23 cellular contexts compared by ENCODE assay signal in the genomic region with DNA sequence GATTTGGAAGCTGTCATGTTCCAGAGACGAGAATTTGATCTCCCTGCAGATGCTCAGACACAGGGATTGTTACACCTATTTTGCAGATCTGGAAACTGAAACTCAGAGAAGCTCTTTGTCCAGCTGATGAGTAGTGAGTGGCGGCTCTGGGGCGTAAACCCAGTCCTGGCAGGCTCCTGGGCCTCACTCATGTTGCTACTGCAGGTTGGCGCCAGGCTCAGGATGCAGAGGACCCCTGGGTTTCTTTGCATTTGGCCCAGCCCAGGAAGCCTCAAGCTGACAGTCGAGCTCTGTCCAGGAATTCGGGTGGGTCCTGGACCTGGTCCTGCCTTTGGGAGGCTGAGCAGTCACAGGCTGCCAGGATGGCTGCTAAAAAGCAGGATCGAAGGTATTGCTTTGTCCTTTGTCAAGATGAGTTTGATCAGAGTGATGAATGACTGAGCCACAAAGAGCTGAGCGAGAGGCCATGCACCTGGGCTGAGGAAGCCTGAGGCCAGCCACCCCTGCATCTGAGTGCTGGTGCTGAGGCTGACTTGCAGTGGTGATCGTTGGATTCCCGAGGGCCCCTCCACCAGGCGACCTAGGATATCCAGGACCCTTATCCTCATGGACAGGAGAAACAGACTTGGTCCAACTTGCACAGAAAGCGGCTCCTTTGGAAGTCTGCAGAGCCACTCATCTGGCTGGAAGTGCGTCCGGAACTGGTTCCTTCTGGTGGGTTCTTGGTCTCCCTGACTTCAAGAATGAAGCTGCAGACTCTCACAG. TPM values are rescaled to one million over a fixed set of nuclear protein-coding genes. Genes with fewer than 3 reads are reported as not detected.
DNase-seq lines count a peak whose midpoint lies in the region; ATAC-seq and TF ChIP-seq lines count a peak whose summit lies in the region.
"Had no signal": no experiment of that assay in that cellular context is flagged by ENCODE, and none has a peak within 500 bp of the region (broad histone marks: within the 10 kb centered on the region; RNA-seq: fewer than 3 reads in every experiment).

No MANE protein-coding gene starts in this region.

- H3K27me3 Mint-ChIP-seq in stimulated activated naive CD8-positive, alpha-beta T cell treated with anti-CD3 and anti-CD28 coated beads, Interleukin-15, Interleukin-2, amounts not matched to agents 100 ng/mL and 50 ng/mL, for 24 hours, result peaks cover 44% of the 10 kb centered on the region
- H3K27me3 Mint-ChIP-seq in T-cell, result peaks cover 23 to 44% of the 10 kb centered on the region in 2 donors
- peaks cover 25 to 48% (median 43%) of the 10 kb centered on the region in 5 donors for H3K27me3 Mint-ChIP-seq in naive thymus-derived CD4-positive, alpha-beta T cell

- TF ChIP-seq CTCF in prostate gland (IDR thresholded peaks at IDR 0.05), result no peak
- TF ChIP-seq CTCF in OCI-LY7 (conservative IDR thresholded peaks at IDR 0.05; ENCODE audit: low read length), result no peak

- H3K9me3 Mint-ChIP-seq in stimulated activated naive CD8-positive, alpha-beta T cell treated with anti-CD3 and anti-CD28 coated beads, Interleukin-15, Interleukin-2, amounts not matched to agents 100 ng/mL and 50 ng/mL, for 24 hours, result no peaks in the 10 kb centered on the region
- H3K9me3 Mint-ChIP-seq in T-cell, result no peaks in the 10 kb centered on the region
- no peaks in the 10 kb centered on the region for H3K9me3 Mint-ChIP-seq in naive thymus-derived CD4-positive, alpha-beta T cell

- H3K4me1 Mint-ChIP-seq in stimulated activated naive CD8-positive, alpha-beta T cell treated with anti-CD3 and anti-CD28 coated beads, Interleukin-15, Interleukin-2, amounts not matched to agents 100 ng/mL and 50 ng/mL, for 24 hours (ENCODE audit: low read depth), result peaks cover 11% of the 10 kb centered on the region
- H3K4me1 Mint-ChIP-seq in T-cell, result peaks cover 7 to 15% (median 7%) of the 10 kb centered on the region in 3 donors
- H3K4me1 Mint-ChIP-seq in naive thymus-derived CD4-positive, alpha-beta T cell, result peaks cover 0 to 14% (median 7%) of the 10 kb centered on the region in 7 donors

- H3K27ac Mint-ChIP-seq in stimulated activated naive CD8-positive, alpha-beta T cell treated with anti-CD3 and anti-CD28 coated beads, Interleukin-15, Interleukin-2, amounts not matched to agents 100 ng/mL and 50 ng/mL, for 24 hours, result no peak overlapping the region
- no peak overlapping the region for H3K27ac Mint-ChIP-seq in T-cell
- H3K27ac Mint-ChIP-seq in naive thymus-derived CD4-positive, alpha-beta T cell, result peak overlapping the region in 2 of 9 donors; percentile 43 to 62
- H3K27ac Mint-ChIP-seq: activated CD4-positive, alpha-beta T cell treated with anti-CD3 and anti-CD28 coated beads, Interleukin-2, amount 10 ng/mL, durations not matched to agents 7 days and 5 days had no signal

- H4K20me1 ChIP-seq in OCI-LY7 (ENCODE audit: insufficient read depth, low read length), result no peaks in the 10 kb centered on the region

- intact Hi-C loops in naive thymus-derived CD4-positive, alpha-beta T cell (cut with micrococcal nuclease), result no loop called here
- intact Hi-C loops in prostate gland (cut with DNase I), result no loop called here
- intact Hi-C loops in OCI-LY7 (cut with micrococcal nuclease; ENCODE audit: unreplicated experiment), result no loop called here

- no peak for TF ChIP-seq POLR2A in prostate gland (IDR thresholded peaks at IDR 0.05)

- peaks cover 0 to 6% of the 10 kb centered on the region in 2 donors for H3K4me1 ChIP-seq in naive thymus-derived CD4-positive, alpha-beta T cell (ENCODE audit: control insufficient read depth in 2 of 2, insufficient read depth in 2 of 2, low read length in 2 of 2)
- peaks cover 2% of the 10 kb centered on the region for H3K4me1 ChIP-seq in prostate gland (replicated peaks)
- H3K4me1 ChIP-seq in OCI-LY7 (ENCODE audit: insufficient read depth, low read length, poor library complexity, severe bottlenecking), result no peaks in the 10 kb centered on the region
- H3K4me1 ChIP-seq: tibial artery had no signal

- POLR2A ChIA-PET in T-cell (lab: Charles Lee) (no interaction called here), OCI-LY7 (lab: Charles Lee) (no interaction called here)
- POLR2A ChIA-PET in naive thymus-derived CD4-positive, alpha-beta T cell (lab: Charles Lee), result interaction anchor here (0.6 kb wide), 1 partner anchor 269 kb away, joined by 5 read pairs; no protein-coding TSS in a partner anchor

- H3K27ac ChIP-seq in naive thymus-derived CD4-positive, alpha-beta T cell (ENCODE audit: low read depth, low read length), result no peak overlapping the region
- H3K27ac ChIP-seq in prostate gland (no peak overlapping the region), OCI-LY7 (ENCODE audit: low read depth, low read length, poor library complexity, severe bottlenecking) (no peak overlapping the region)
- H3K27ac ChIP-seq: spleen, tibial artery had no signal

- no peak overlapping the region for H2AFZ ChIP-seq in OCI-LY7 (ENCODE audit: low read length)

- no peaks in the 10 kb centered on the region for H3K9me3 ChIP-seq in naive thymus-derived CD4-positive, alpha-beta T cell (ENCODE audit: control insufficient read depth in 2 of 3, low read length in 3 of 3)
- H3K9me3 ChIP-seq in prostate gland, result no peaks in the 10 kb centered on the region
- no peaks in the 10 kb centered on the region for H3K9me3 ChIP-seq in OCI-LY7 (ENCODE audit: low read length)
- H3K9me3 ChIP-seq: spleen, tibial artery had no signal

- peaks cover 3% of the 10 kb centered on the region in 2 donors for H3K27me3 ChIP-seq in naive thymus-derived CD4-positive, alpha-beta T cell (ENCODE audit: control insufficient read depth in 2 of 2, insufficient read depth in 2 of 2, low read length in 2 of 2)
- H3K27me3 ChIP-seq in prostate gland (replicated peaks; ENCODE audit: insufficient read depth), result no peaks in the 10 kb centered on the region

- H3K4me3 Mint-ChIP-seq in stimulated activated naive CD8-positive, alpha-beta T cell treated with anti-CD3 and anti-CD28 coated beads, Interleukin-15, Interleukin-2, amounts not matched to agents 100 ng/mL and 50 ng/mL, for 24 hours, result peak overlapping the region; percentile 67
- peak overlapping the region; percentile 64 to 71 (median 64) for H3K4me3 Mint-ChIP-seq in T-cell
- H3K4me3 Mint-ChIP-seq in naive thymus-derived CD4-positive, alpha-beta T cell, result peak overlapping the region in 9 of 10 donors; percentile 54 to 88 (median 80)
- H3K4me3 Mint-ChIP-seq: activated CD4-positive, alpha-beta T cell treated with anti-CD3 and anti-CD28 coated beads, Interleukin-2, amount 10 ng/mL, durations not matched to agents 7 days and 5 days had no signal

- peak overlapping the region; percentile 19 for H3K4me3 ChIP-seq in naive thymus-derived CD4-positive, alpha-beta T cell (ENCODE audit: low read length)
- H3K4me3 ChIP-seq in prostate gland (no peak overlapping the region), OCI-LY7 (ENCODE audit: low read depth, low read length, poor library complexity, severe bottlenecking) (no peak overlapping the region)
- H3K4me3 ChIP-seq: tibial artery had no signal

- H3K36me3 ChIP-seq in naive thymus-derived CD4-positive, alpha-beta T cell (ENCODE audit: control insufficient read depth in 2 of 3, insufficient read depth in 3 of 3, low read length in 3 of 3), result no peaks in the 10 kb centered on the region
- no peaks in the 10 kb centered on the region for H3K36me3 ChIP-seq in prostate gland
- H3K36me3 ChIP-seq in OCI-LY7 (ENCODE audit: insufficient read depth, low read length), result no peaks in the 10 kb centered on the region
- H3K36me3 ChIP-seq: spleen, tibial artery had no signal

- no peak for ATAC-seq in stimulated activated naive CD8-positive, alpha-beta T cell treated with anti-CD3 and anti-CD28 coated beads, Interleukin-15, Interleukin-2, amounts not matched to agents 100 U/mL and 50 U/mL, for 24 hours
- ATAC-seq in T-cell (replicated peaks in 1 of 4), result peak in 2 of 4 experiments; percentile 41 to 43
- ATAC-seq in naive thymus-derived CD4-positive, alpha-beta T cell, result no peak
- ATAC-seq: right cardiac atrium had no signal

- DNase-seq in stimulated activated naive CD8-positive, alpha-beta T cell treated with anti-CD3 and anti-CD28 coated beads, Interleukin-15, Interleukin-2, amounts not matched to agents 100 U/mL and 50 U/mL, for 24 hours, result no peak
- DNase-seq in T-cell (no peak), SK-N-DZ (ENCODE audit: low spot score) (no peak), prostate gland (ENCODE audit: low spot score) (no peak), OCI-LY7 (ENCODE audit: low spot score) (no peak)
- DNase-seq in naive thymus-derived CD4-positive, alpha-beta T cell, result no peak
- DNase-seq: C1 segment of cervical spinal cord; Calu3; central memory CD4-positive, alpha-beta T cell; cortex of kidney; DMS79 treated with DMSO at 0.1 percent for 48 hours; HCEC 1CT; IMR-90; NCI-H1436 treated with DMSO at 0.1 percent for 48 hours; NCI-H226; NCI-H526 treated with DMSO at 0.1 percent for 48 hours; NK-92 treated with Interleukin-12 subunit alpha and Interleukin-12 subunit beta, amount 100 ng/mL, for 24 hours; right cardiac atrium; SHP77; spleen; tibial artery had no signal

- BruUV-seq in OCI-LY7 (replicated peaks; lab: Mats Ljungman, UMichigan), result no TSS peak

- H3K4me2 ChIP-seq in OCI-LY7 (ENCODE audit: low read length), result no peak overlapping the region

- 80% methylated on average over 14 of the region's 14 CpGs for WGBS in prostate gland

- H3K9me2 ChIP-seq in OCI-LY7 (ENCODE audit: insufficient read depth, low read length), result no peaks in the 10 kb centered on the region

- CTCF ChIA-PET in T-cell (lab: Charles Lee) (interaction anchor here in 1 of 2 donors (0.6 to 1.0 kb wide), 2 partner anchors 10 to 279 kb away, joined by 4 to 8 read pairs; no protein-coding TSS in a partner anchor), OCI-LY7 (lab: Charles Lee; ENCODE audit: unreplicated experiment) (no interaction called here)
- CTCF ChIA-PET in naive thymus-derived CD4-positive, alpha-beta T cell (lab: Charles Lee), result interaction anchor here (1.3 kb wide), 1 partner anchor 12 kb away, joined by 3 read pairs; no protein-coding TSS in a partner anchor

- no peaks in the 10 kb centered on the region for H3K36me3 Mint-ChIP-seq in stimulated activated naive CD8-positive, alpha-beta T cell treated with anti-CD3 and anti-CD28 coated beads, Interleukin-15, Interleukin-2, amounts not matched to agents 100 ng/mL and 50 ng/mL, for 24 hours (ENCODE audit: low read depth)
- no peaks in the 10 kb centered on the region for H3K36me3 Mint-ChIP-seq in T-cell
- H3K36me3 Mint-ChIP-seq in naive thymus-derived CD4-positive, alpha-beta T cell, result peaks cover 0 to 4% (median 0%) of the 10 kb centered on the region in 5 donors

- H3K79me2 ChIP-seq in OCI-LY7 (ENCODE audit: insufficient read depth, low read depth, low read length), result no peaks in the 10 kb centered on the region

RNA-seq across cellular contexts. Expression of a gene that starts 8.3 kb away (rescaled TPM):
- total RNA-seq in T-cell (10 to 100 TPM; 15.0 to 17.0 (median 16.3) TPM), prostate gland (100 to 1,000 TPM in 1 of 2 donors, 10 to 100 TPM in 1; 83.8 to 116 TPM), OCI-LY7 (2022) (not detected in 2 replicates)
- 10 to 100 TPM in 4 of 5 experiments, 1 to 10 TPM in 1; 3.6 to 76.3 (median 23.3) TPM for total RNA-seq in naive thymus-derived CD4-positive, alpha-beta T cell
- polyA plus RNA-seq in naive thymus-derived CD4-positive, alpha-beta T cell, result 10 to 100 TPM; 14.8 to 18.1 TPM
- polyA plus RNA-seq in SK-N-DZ (2014; cell fraction: cytosol; rRNA removed), result 72.2 and 74.9 TPM in 2 replicates
- polyA plus RNA-seq in SK-N-DZ (2014; cell fraction: nucleus; rRNA removed), result 58.5 and 68.0 TPM in 2 replicates
- 0.08 and 0.16 TPM in 2 replicates for total RNA-seq in OCI-LY7 (2014; rRNA removed; shearing (Covaris generic))
